Comparison of ENCODE assay signal across 8 cellular contexts in the genomic region with DNA sequence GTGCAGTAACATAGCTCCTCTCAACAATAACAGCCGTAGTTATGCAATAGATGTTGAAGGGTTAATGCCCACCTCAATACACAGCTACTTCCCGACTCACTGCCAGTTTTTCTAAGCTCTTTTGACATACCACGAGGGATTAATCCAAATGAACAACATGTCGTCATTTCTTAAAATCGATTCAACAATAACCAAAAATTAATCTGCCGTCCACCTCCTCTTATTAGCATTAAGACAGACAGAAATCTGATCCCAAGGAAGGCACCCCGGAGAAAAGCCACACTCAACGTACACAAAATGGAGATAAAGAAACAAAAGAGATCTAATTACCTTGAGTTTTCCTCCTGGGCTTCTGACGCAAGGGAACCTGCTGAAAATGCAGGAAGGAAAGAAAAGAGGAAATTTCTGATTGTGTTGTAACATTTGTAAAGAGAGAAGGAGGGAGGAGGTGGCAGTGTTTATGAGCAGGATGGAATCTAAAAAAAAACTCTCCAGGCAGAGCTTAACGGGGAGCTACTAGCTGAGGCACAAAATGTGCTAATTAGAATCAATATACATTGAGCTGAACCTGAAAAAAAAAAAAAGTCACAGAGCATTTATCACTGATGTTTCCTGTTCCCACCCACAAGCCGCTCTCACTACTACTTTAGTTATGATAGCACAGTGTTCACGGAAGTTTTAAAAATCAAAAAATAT.
A peak's percentile ranks its signal among the peaks of the same experiment; 100 is the strongest.
DNase-seq lines count a peak whose midpoint lies in the region; ATAC-seq and TF ChIP-seq lines count a peak whose summit lies in the region.

No MANE protein-coding gene starts in this region.

- H3K27me3 ChIP-seq in gastrocnemius medialis = no peaks in the 10 kb centered on the region

- no peak for TF ChIP-seq CTCF in gastrocnemius medialis (IDR thresholded peaks at IDR 0.05 in 4 of 5, conservative IDR thresholded peaks at IDR 0.05 in 1 of 5)

- H3K27ac ChIP-seq in gastrocnemius medialis = no peak overlapping the region

- DNase-seq in NCI-H2107 treated with DMSO at 0.1 percent for 48 hours (lab: John Stamatoyannopoulos, UW; ENCODE audit: unreplicated experiment) (peak; percentile 47), NCI-H2107 (lab: John Stamatoyannopoulos, UW) (no peak), NCI-H526 (lab: John Stamatoyannopoulos, UW) (peak; percentile 74 to 80), dermis blood vessel endothelial cell (peak; percentile 24), gastrocnemius medialis (no peak), HuH-7.5 (ENCODE audit: low spot score) (no peak), DMS153 (lab: John Stamatoyannopoulos, UW) (no peak)

- ATAC-seq in HG02798 (IDR thresholded peaks at IDR 0.05; ENCODE audit: poor library complexity, unreplicated experiment) = peak; percentile 45
- no peak for ATAC-seq in gastrocnemius medialis

- H3K9me3 ChIP-seq in gastrocnemius medialis = no peaks in the 10 kb centered on the region

- intact Hi-C loops in gastrocnemius medialis (cut with DNase I; ENCODE audit: low total_unique reads) = no loop called here

- in situ Hi-C loops in gastrocnemius medialis (cut with MboI; ENCODE audit: low sequenced_read_pairs in 4 of 4) = no loop called here

- H3K4me3 ChIP-seq in gastrocnemius medialis = peak overlapping the region in 3 of 4 donors; percentile 8 to 23 (median 21)

- H3K4me1 ChIP-seq in gastrocnemius medialis = no peaks in the 10 kb centered on the region

- TF ChIP-seq POLR2A in gastrocnemius medialis (IDR thresholded peaks at IDR 0.05) = no peak

- H3K36me3 ChIP-seq in gastrocnemius medialis = no peaks in the 10 kb centered on the region

Comparison
In these comparisons a context has a peak if more than half of its experiments do, and no peak if none do; other contexts are left out.
1. DNase-seq: peak in NCI-H2107 treated with DMSO at 0.1 percent for 48 hours (single experiment), NCI-H526 (2 of 2) and dermis blood vessel endothelial cell (single experiment); none in NCI-H2107 (single experiment), gastrocnemius medialis (0 of 2), HuH-7.5 (single experiment) and DMS153 (single experiment).